In the genomic region with DNA sequence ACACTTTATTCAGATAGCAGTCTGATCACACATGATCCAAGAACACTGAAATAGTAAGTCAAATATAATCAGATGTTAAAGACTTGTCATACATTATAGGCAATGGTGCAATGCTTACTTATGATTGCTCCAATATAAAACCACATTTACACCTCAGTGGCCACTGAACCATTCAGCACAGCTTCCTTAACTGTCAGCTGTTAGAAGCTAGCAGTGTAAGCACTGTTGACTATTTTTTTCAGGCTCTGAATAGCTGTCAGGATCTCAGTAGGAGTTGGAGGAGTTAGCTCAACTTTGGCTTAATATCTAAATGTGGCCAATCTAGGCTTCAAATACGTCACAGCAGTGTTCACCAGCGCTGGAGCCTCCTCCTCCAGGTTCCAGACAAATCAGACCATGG, we compare ENCODE assay signal across 16 cellular contexts. TPM values are rescaled to one million over a fixed set of nuclear protein-coding genes. Genes with fewer than 3 reads are reported as not detected.
DNase-seq lines count a peak whose midpoint lies in the region; ATAC-seq, FAIRE-seq and TF ChIP-seq lines count a peak whose summit lies in the region.
"Had no signal": no experiment of that assay in that cellular context is flagged by ENCODE, and none has a peak within 500 bp of the region (broad histone marks: within the 10 kb centered on the region; RNA-seq: fewer than 3 reads in every experiment).

No MANE protein-coding gene starts in this region.

- no peak overlapping the region for H2AK9ac ChIP-seq in IMR-90 (replicated peaks; ENCODE audit: low read depth, low read length, poor library complexity)

- H4K5ac ChIP-seq in IMR-90 (ENCODE audit: low read depth, low read length), result peak overlapping the region; percentile 38; the same call in 1 of the 2 replicates

- H3K79me1 ChIP-seq in IMR-90 (ENCODE audit: low read depth in 1 of 2, low read length in 2 of 2), result peaks cover 12 to 23% of the 10 kb centered on the region in 2 experiments

- H3K9me3 ChIP-seq in IMR-90 (ENCODE audit: control insufficient read depth, insufficient read depth, low read length) (peaks cover 12% of the 10 kb centered on the region), adipocyte (ENCODE audit: control insufficient read depth, low read length) (peaks cover 6% of the 10 kb centered on the region), small intestine (ENCODE audit: control insufficient read depth, low read depth) (peaks cover 2% of the 10 kb centered on the region), kidney (ENCODE audit: control insufficient read depth in 1 of 2, low read length in 2 of 2) (peaks cover 4 to 14% of the 10 kb centered on the region in 2 donors)

- no peak overlapping the region for H3K4me2 ChIP-seq in IMR-90 (ENCODE audit: low read depth, low read length)

- CTCF ChIA-PET in IMR-90 (lab: Yijun Ruan, JAX), result no interaction called here

- peaks cover 3% of the 10 kb centered on the region; the same call in 1 of the 2 replicates for H3K9me1 ChIP-seq in IMR-90 (ENCODE audit: insufficient read depth, low read length)

- H3K27me3 ChIP-seq in IMR-90 (ENCODE audit: control insufficient read depth, insufficient read depth, low read length) (no peaks in the 10 kb centered on the region), adipocyte (replicated peaks; ENCODE audit: control insufficient read depth, insufficient read depth, low read length) (no peaks in the 10 kb centered on the region), small intestine (ENCODE audit: control insufficient read depth in 2 of 2, insufficient read depth in 2 of 2, low read length in 2 of 2) (no peaks in the 10 kb centered on the region)

- no peaks in the 10 kb centered on the region; the same call in 1 of the 2 replicates for H3K4me1 ChIP-seq in IMR-90 (ENCODE audit: control insufficient read depth, insufficient read depth, low read length)
- peaks cover 8% of the 10 kb centered on the region for H3K4me1 ChIP-seq in adipocyte (ENCODE audit: control insufficient read depth, insufficient read depth, low read length)
- no peaks in the 10 kb centered on the region for H3K4me1 ChIP-seq in small intestine (ENCODE audit: control insufficient read depth in 2 of 2, insufficient read depth in 1 of 2, low read depth in 1 of 2, low read length in 1 of 2)
- no peaks in the 10 kb centered on the region for H3K4me1 ChIP-seq in kidney (ENCODE audit: control insufficient read depth in 1 of 2, insufficient read depth in 1 of 2, low read depth in 1 of 2, low read length in 2 of 2)

- H4K8ac ChIP-seq in IMR-90 (ENCODE audit: low read depth in 2 of 2, low read length in 2 of 2), result 0 out of 4 replicates have a peak overlapping the region, but pooled peaks of 1 of the 2 experiments have one; percentile 54

- dilution Hi-C loops in IMR-90 (cut with HindIII; ENCODE audit: low sequenced_read_pairs, unreplicated experiment), result no loop called here

- H3K27ac ChIP-seq in IMR-90 (ENCODE audit: insufficient read depth, low read length) (0 out of 2 replicates have a peak overlapping the region, but pooled peaks have one; percentile 32), small intestine (ENCODE audit: low read depth in 1 of 2, low read length in 1 of 2) (no peak overlapping the region), kidney (ENCODE audit: low read depth in 2 of 2, low read length in 2 of 2) (no peak overlapping the region)

- H2AK5ac ChIP-seq in IMR-90 (ENCODE audit: low read depth, low read length), result peak overlapping the region; percentile 52

- H3K23ac ChIP-seq in IMR-90 (ENCODE audit: low read depth, low read length), result no peak overlapping the region

- no peak overlapping the region for H3K56ac ChIP-seq in IMR-90 (ENCODE audit: extremely low read depth, insufficient read depth, low read length)

- peak overlapping the region; percentile 38; the same call in 1 of the 2 replicates for H3K18ac ChIP-seq in IMR-90 (ENCODE audit: low read depth, low read length)

- H2BK15ac ChIP-seq in IMR-90 (ENCODE audit: low read depth, low read length), result peak overlapping the region; percentile 82; the same call in 2 of the 3 replicates

- peak; percentile 36 for FAIRE-seq in islet of Langerhans (lab: Jason Lieb, UNC)
- no peak for FAIRE-seq in small intestine (lab: Jason Lieb, UNC)
- FAIRE-seq in kidney (lab: Jason Lieb, UNC), result no peak
- FAIRE-seq: GM12891, K562 had no signal

- 0 out of 2 replicates have a peak overlapping the region, but pooled peaks have one; percentile 14 for H4K91ac ChIP-seq in IMR-90 (ENCODE audit: insufficient read depth, low read depth, low read length)

- H2BK20ac ChIP-seq in IMR-90 (ENCODE audit: low read depth, low read length), result peak overlapping the region; percentile 45; the same call in 1 of the 2 replicates

- POLR2A ChIA-PET in IMR-90 (lab: Charles Lee; ENCODE audit: unreplicated experiment), result no interaction called here

- H2AFZ ChIP-seq in IMR-90 (replicated peaks; ENCODE audit: low read length, poor library complexity), result no peak overlapping the region

- WGBS in IMR-90 (ENCODE audit: extremely low coverage in 2 of 2, insufficient read length in 1 of 2), 2 experiments, result 100% methylated on average over 2 of the region's 2 CpGs; no CpG with 5 or more reads in 1 of the 2 experiments
- 96 to 98% (median 97%) methylated on average over 2 of the region's 2 CpGs for WGBS in small intestine, 3 donors

- intact Hi-C loops in IMR-90 (cut with micrococcal nuclease), result no loop called here
- intact Hi-C loops in kidney (cut with DNase I), result no loop called here

- H3K4me3 ChIP-seq in IMR-90 (ENCODE audit: insufficient read depth, low read depth, low read length) (no peak overlapping the region), adipocyte (ENCODE audit: low read length) (no peak overlapping the region), small intestine (ENCODE audit: low read depth in 1 of 2, low read length in 2 of 2) (no peak overlapping the region), kidney (ENCODE audit: low read length in 2 of 2) (no peak overlapping the region)
- H3K4me3 ChIP-seq: K562 had no signal

- H3K36me3 ChIP-seq in IMR-90 (ENCODE audit: control insufficient read depth, insufficient read depth, low read length) (peaks cover 5% of the 10 kb centered on the region), adipocyte (ENCODE audit: control insufficient read depth, insufficient read depth, low read length, severe bottlenecking) (no peaks in the 10 kb centered on the region), small intestine (ENCODE audit: control insufficient read depth in 2 of 2, insufficient read depth in 2 of 2, low read length in 2 of 2) (no peaks in the 10 kb centered on the region), kidney (ENCODE audit: control insufficient read depth in 1 of 2, insufficient read depth in 2 of 2, low read length in 2 of 2) (no peaks in the 10 kb centered on the region)

- BruUV-seq in IMR-90 (replicated peaks; lab: Mats Ljungman, UMichigan), result no TSS peak

- peak overlapping the region; percentile 42; the same call in 1 of the 2 replicates for H3K14ac ChIP-seq in IMR-90 (replicated peaks; ENCODE audit: low read depth, low read length)

- in situ Hi-C loops in IMR-90 (cut with MboI; ENCODE audit: low sequenced_read_pairs), result no loop called here

- ATAC-seq in IMR-90 (ENCODE audit: low read depth), result no peak
- no peak for ATAC-seq in GM18868 (IDR thresholded peaks at IDR 0.05; ENCODE audit: unreplicated experiment)
- ATAC-seq: K562, WTC11 had no signal

- H3K4ac ChIP-seq in IMR-90 (ENCODE audit: low read depth, low read length), result peak overlapping the region; percentile 21; the same call in 1 of the 2 replicates

- TF ChIP-seq CTCF in IMR-90 (conservative IDR thresholded peaks at IDR 0.05; ENCODE audit: low read depth, low read length), result no peak
- TF ChIP-seq CTCF in kidney (IDR thresholded peaks at IDR 0.05; ENCODE audit: borderline replicate concordance, extremely low read depth, insufficient read depth), result no peak

- peak overlapping the region; percentile 21; the same call in 1 of the 2 replicates for H2BK120ac ChIP-seq in IMR-90 (ENCODE audit: low read depth, low read length)

- H2BK5ac ChIP-seq in IMR-90 (ENCODE audit: low read depth, low read length, poor library complexity, severe bottlenecking), result peak overlapping the region; percentile 52

- peak; percentile 12 for DNase-seq in IMR-90
- DNase-seq in adipocyte (ENCODE audit: low read depth), result peak; percentile 10
- DNase-seq in small intestine, result peak; percentile 12
- DNase-seq in NCI-H69 (lab: John Stamatoyannopoulos, UW), result no peak
- DNase-seq in kidney, result no peak
- DNase-seq: activated naive CD4-positive, alpha-beta T cell treated with Interleukin-2 at 50 U/mL for 16 hours; CD8-positive, alpha-beta memory T cell; NCI-H146; NCI-H524 treated with DMSO at 0.1 percent for 48 hours; posterior cingulate gyrus; SW 1271 had no signal

- no peaks in the 10 kb centered on the region for H4K20me1 ChIP-seq in IMR-90 (ENCODE audit: insufficient read depth, low read length)

- H3K9ac ChIP-seq in IMR-90 (ENCODE audit: low read depth, low read length), result no peak overlapping the region
- H3K9ac ChIP-seq in adipocyte (ENCODE audit: low read length), result no peak overlapping the region
- H3K9ac ChIP-seq in kidney (ENCODE audit: low read length in 2 of 2), result no peak overlapping the region

- TF ChIP-seq POLR2A in IMR-90 (IDR thresholded peaks at IDR 0.05; ENCODE audit: low read depth, low read length), result no peak

- TF ChIP-seq RAD21 in IMR-90 (IDR thresholded peaks at IDR 0.05; ENCODE audit: low read length), result no peak

TF ChIP-seq in IMR-90, 13 proteins besides CTCF, POLR2A, EP300 and RAD21:
- TF ChIP-seq MAFK (IDR thresholded peaks at IDR 0.05; ENCODE audit: low read depth, low read length) (no peak), CEBPB (IDR thresholded peaks at IDR 0.05; ENCODE audit: low read depth, low read length) (0 out of 2 replicates have a peak, but pooled peaks have one; percentile 3)

RNA-seq across cellular contexts. Expression of gene METTL15, which starts 36.6 kb away (rescaled TPM):
- total RNA-seq in IMR-90 (2012; rRNA removed) (24.4 and 30.5 TPM in 2 replicates), kidney (14.7 TPM)
- polyA plus RNA-seq in IMR-90 (2012; rRNA removed) (5.3 and 6.5 TPM in 2 replicates), small intestine (1 to 10 TPM; 2.4 to 5.6 (median 4.0) TPM), kidney (ENCODE audit: insufficient read depth, low read depth, low replicate concordance) (6.4 TPM)
- polyA plus RNA-seq in IMR-90 (2012; cell fraction: cytosol; rRNA removed), result 2.0 and 4.9 TPM in 2 replicates
- 1.7 and 10.9 TPM in 2 replicates for polyA plus RNA-seq in IMR-90 (2012; cell fraction: nucleus; rRNA removed; ENCODE audit: low replicate concordance)

RNA-seq across cellular contexts. Expression of gene KIF18A, which starts 36.9 kb away (rescaled TPM):
- total RNA-seq in IMR-90 (2012; rRNA removed), result 24.4 and 37.2 TPM in 2 replicates
- 7.6 and 8.9 TPM in 2 replicates for polyA plus RNA-seq in IMR-90 (2012; rRNA removed)
- 0.57 and 1.2 TPM in 2 replicates for polyA plus RNA-seq in IMR-90 (2012; cell fraction: cytosol; rRNA removed)
- 0.86 and 9.4 TPM in 2 replicates for polyA plus RNA-seq in IMR-90 (2012; cell fraction: nucleus; rRNA removed; ENCODE audit: low replicate concordance)
- polyA plus RNA-seq in small intestine, result 1 to 10 TPM in 1 of 3 donors, under 1 TPM in 1, not detected in 1; 0.22 to 3.9 TPM
- 0.50 TPM for total RNA-seq in kidney
- 0.39 TPM for polyA plus RNA-seq in kidney (ENCODE audit: insufficient read depth, low read depth, low replicate concordance)

Comparison
In these comparisons a context has a peak if more than half of its experiments do, and no peak if none do; other contexts are left out.
1. DNase-seq: peak in IMR-90 (single experiment), adipocyte (single experiment) and small intestine (single experiment); none in NCI-H69 (single experiment) and kidney (single experiment).